19 cellular contexts compared by ENCODE assay signal in genomic region chr10:126210051-126210651, GRCh38.
A peak's percentile ranks its signal among the peaks of the same experiment; 100 is the strongest.
DNase-seq lines count a peak whose midpoint lies in the region; ATAC-seq, FAIRE-seq and TF ChIP-seq lines count a peak whose summit lies in the region.
"Had no signal": no experiment of that assay in that cellular context is flagged by ENCODE, and none has a peak within 500 bp of the region (broad histone marks: within the 10 kb centered on the region; RNA-seq: fewer than 3 reads in every experiment).

No MANE protein-coding gene starts in this region.

- H2BK15ac ChIP-seq in mesenchymal stem cell (ENCODE audit: low read depth, poor library complexity, severe bottlenecking), result no peak overlapping the region

- no peaks in the 10 kb centered on the region for H3K9me2 ChIP-seq in PC-3 (replicated peaks; ENCODE audit: low read length)

- H3K4me2 ChIP-seq in mesenchymal stem cell (ENCODE audit: low read length, poor library complexity, severe bottlenecking), result no peak overlapping the region
- no peak overlapping the region for H3K4me2 ChIP-seq in trophoblast cell (ENCODE audit: low read length)
- no peak overlapping the region for H3K4me2 ChIP-seq in PC-3 (ENCODE audit: low read length)

- H3K4me3 ChIP-seq in mesenchymal stem cell (ENCODE audit: insufficient read depth in 1 of 2, low read depth in 1 of 2, low read length in 2 of 2) (no peak overlapping the region), trophoblast cell (ENCODE audit: low read depth, low read length) (no peak overlapping the region), PC-3 (ENCODE audit: low read length) (no peak overlapping the region)
- H3K4me3 ChIP-seq: SK-N-MC had no signal

- no peaks in the 10 kb centered on the region for H3F3A ChIP-seq in PC-3 (ENCODE audit: low read length, unreplicated experiment)

- H3K79me2 ChIP-seq in trophoblast cell (ENCODE audit: control insufficient read depth, insufficient read depth, low read length, poor library complexity), result no peaks in the 10 kb centered on the region
- H3K79me2 ChIP-seq in PC-3 (ENCODE audit: low read length), result no peaks in the 10 kb centered on the region

- H2BK12ac ChIP-seq in mesenchymal stem cell (ENCODE audit: low read length in 2 of 2), result peak overlapping the region; percentile 51 to 86
- no peak overlapping the region for H2BK12ac ChIP-seq in trophoblast cell (ENCODE audit: low read length)

- peaks cover 16 to 27% of the 10 kb centered on the region in 2 experiments for H3K36me3 ChIP-seq in mesenchymal stem cell (ENCODE audit: control insufficient read depth in 1 of 2, insufficient read depth in 2 of 2, low read depth in 1 of 2, low read length in 2 of 2)
- H3K36me3 ChIP-seq in trophoblast cell (ENCODE audit: control insufficient read depth in 1 of 2, insufficient read depth in 2 of 2, low read length in 2 of 2), result no peaks in the 10 kb centered on the region
- H3K36me3 ChIP-seq in PC-3 (ENCODE audit: low read depth, low read length), result no peaks in the 10 kb centered on the region

- CTCF ChIA-PET in PC-3 (lab: Charles Lee), result no interaction called here

- H3K9me3 ChIP-seq in mesenchymal stem cell (ENCODE audit: control insufficient read depth, low read length) (no peaks in the 10 kb centered on the region), trophoblast cell (ENCODE audit: insufficient read depth, low read depth, low read length) (peaks cover 2% of the 10 kb centered on the region), PC-3 (ENCODE audit: low read length) (no peaks in the 10 kb centered on the region)

- H2AFZ ChIP-seq in mesenchymal stem cell (ENCODE audit: low read depth, low read length) (no peak overlapping the region), trophoblast cell (ENCODE audit: insufficient read depth, low read length, poor library complexity) (no peak overlapping the region), PC-3 (ENCODE audit: low read length) (no peak overlapping the region)

- no peak overlapping the region for H3K23ac ChIP-seq in mesenchymal stem cell (ENCODE audit: low read length in 2 of 2)
- no peak overlapping the region for H3K23ac ChIP-seq in trophoblast cell (ENCODE audit: low read length)

- intact Hi-C loops in sciatic nerve (cut with DNase I), result no loop called here
- intact Hi-C loops in PC-3 (cut with micrococcal nuclease), result no loop called here

- ATAC-seq in sciatic nerve, result no peak
- ATAC-seq in PC-3, result no peak

- 98% methylated on average over 8 of the region's 10 CpGs for WGBS in mesenchymal stem cell
- WGBS in trophoblast cell (ENCODE audit: extremely low coverage, insufficient coverage, insufficient read length), result no CpG with 5 or more reads among the region's 10 CpGs

- peak overlapping the region in 1 of 2 experiments; percentile 48 for H3K18ac ChIP-seq in mesenchymal stem cell (ENCODE audit: low read depth in 1 of 2, low read length in 2 of 2)
- no peak overlapping the region for H3K18ac ChIP-seq in trophoblast cell (ENCODE audit: low read length)

- H3K9ac ChIP-seq in mesenchymal stem cell (ENCODE audit: low read length), result no peak overlapping the region
- no peak overlapping the region for H3K9ac ChIP-seq in trophoblast cell (ENCODE audit: low read length)
- no peak overlapping the region for H3K9ac ChIP-seq in PC-3 (ENCODE audit: low read length)

- H3K27me3 ChIP-seq in mesenchymal stem cell (ENCODE audit: control insufficient read depth in 1 of 2, insufficient read depth in 1 of 2, low read length in 2 of 2) (no peaks in the 10 kb centered on the region), trophoblast cell (ENCODE audit: insufficient read depth, low read length) (no peaks in the 10 kb centered on the region), PC-3 (ENCODE audit: low read length) (no peaks in the 10 kb centered on the region)

- H3K79me1 ChIP-seq in mesenchymal stem cell (replicated peaks; ENCODE audit: low read length, poor library complexity, severe bottlenecking) (peaks cover 37% of the 10 kb centered on the region), trophoblast cell (ENCODE audit: low read length) (no peaks in the 10 kb centered on the region)

- DNase-seq in EH (ENCODE audit: low read depth), result peak; percentile 11
- DNase-seq in RCC 7860 (ENCODE audit: low spot score), result peak; percentile 52
- DNase-seq in mesenchymal stem cell, result no peak
- DNase-seq in trophoblast cell, result peak; percentile 38 to 45
- no peak for DNase-seq in AG08396 (ENCODE audit: low spot score)
- DNase-seq in sciatic nerve (ENCODE audit: low spot score), result no peak
- no peak for DNase-seq in PC-3
- DNase-seq: 8988T; AML-193; CD8-positive, alpha-beta memory T cell; DMS53; NCI-H1694; NCI-H2081 treated with DMSO at 0.1 percent for 48 hours; NCI-H446; NCI-H526; SHP77 treated with DMSO at 0.1 percent for 48 hours had no signal

- peak overlapping the region; percentile 86 for H4K91ac ChIP-seq in mesenchymal stem cell (ENCODE audit: low read length)
- H4K91ac ChIP-seq in trophoblast cell (ENCODE audit: low read depth, low read length), result no peak overlapping the region

- H3K14ac ChIP-seq in mesenchymal stem cell (ENCODE audit: low read length in 2 of 2) (no peak overlapping the region), trophoblast cell (ENCODE audit: low read length) (no peak overlapping the region)

- H3K27ac ChIP-seq in mesenchymal stem cell (ENCODE audit: low read length, poor library complexity, severe bottlenecking) (no peak overlapping the region), trophoblast cell (ENCODE audit: low read depth, low read length) (no peak overlapping the region), PC-3 (ENCODE audit: low read length) (no peak overlapping the region)
- H3K27ac ChIP-seq: C4-2B, SK-N-MC had no signal

- H2AK5ac ChIP-seq in mesenchymal stem cell (ENCODE audit: low read length, severe bottlenecking) (peak overlapping the region; percentile 13), trophoblast cell (ENCODE audit: low read length) (no peak overlapping the region)

- H3K4me1 ChIP-seq in mesenchymal stem cell (ENCODE audit: control insufficient read depth, insufficient read depth, low read depth, low read length), result peaks cover 5% of the 10 kb centered on the region
- H3K4me1 ChIP-seq in trophoblast cell (ENCODE audit: control insufficient read depth in 1 of 2, insufficient read depth in 2 of 2, low read length in 2 of 2), result no peaks in the 10 kb centered on the region
- no peaks in the 10 kb centered on the region for H3K4me1 ChIP-seq in PC-3 (ENCODE audit: insufficient read depth, low read length)

- TF ChIP-seq CTCF in PC-3 (conservative IDR thresholded peaks at IDR 0.05; ENCODE audit: low read depth, low read length), result no peak

- no peak overlapping the region for H4K12ac ChIP-seq in trophoblast cell (ENCODE audit: low read depth, low read length)

- no peak overlapping the region for H2BK120ac ChIP-seq in mesenchymal stem cell (ENCODE audit: low read depth, low read length)
- H2BK120ac ChIP-seq in trophoblast cell (ENCODE audit: insufficient read depth, low read length, poor library complexity), result no peak overlapping the region

- POLR2A ChIA-PET in PC-3 (lab: Charles Lee; ENCODE audit: unreplicated experiment), result no interaction called here

- no peak for FAIRE-seq in RCC 7860 (lab: Jason Lieb, UNC)
- FAIRE-seq: D721Med had no signal

- H4K20me1 ChIP-seq in PC-3 (ENCODE audit: low read length), result no peaks in the 10 kb centered on the region

- no peak overlapping the region for H3K4ac ChIP-seq in mesenchymal stem cell (ENCODE audit: low read depth in 1 of 2, low read length in 2 of 2)
- H3K4ac ChIP-seq in trophoblast cell (ENCODE audit: low read depth, low read length), result no peak overlapping the region

- no TSS peak for BruUV-seq in PC-3 (replicated peaks; lab: Mats Ljungman, UMichigan)

- H2BK5ac ChIP-seq in mesenchymal stem cell (ENCODE audit: low read depth, low read length, poor library complexity, severe bottlenecking) (no peak overlapping the region), trophoblast cell (ENCODE audit: low read depth, low read length, poor library complexity) (no peak overlapping the region)

- H4K8ac ChIP-seq in mesenchymal stem cell (ENCODE audit: low read length), result no peak overlapping the region
- no peak overlapping the region for H4K8ac ChIP-seq in trophoblast cell (ENCODE audit: low read depth, low read length)

Comparison
In these comparisons a context has a peak if more than half of its experiments do, and no peak if none do; other contexts are left out.
1. DNase-seq: peak in EH (single experiment), RCC 7860 (single experiment) and trophoblast cell (2 of 2); none in mesenchymal stem cell (single experiment), AG08396 (single experiment), sciatic nerve (single experiment) and PC-3 (single experiment).